ENCODE assay signal across 32 cellular contexts in genomic region chr1:184785529-184785928, GRCh38.
"Had no signal": no experiment of that assay in that cellular context is flagged by ENCODE, and none has a peak within 500 bp of the region (broad histone marks: within the 10 kb centered on the region; RNA-seq: fewer than 3 reads in every experiment).

No MANE protein-coding gene starts in this region.

- H3K4me2 ChIP-seq: smooth muscle cell had no signal

- H3K4me1 ChIP-seq: parathyroid adenoma, psoas muscle, testis, tibial artery, upper lobe of left lung, vagina had no signal

- H3K4me1 Mint-ChIP-seq: nephron progenitor cell; neural crest cell; stimulated activated memory B cell treated with anti-CD40 and anti-IgM and Interleukin-4, amounts not matched to agents 10 μg/mL and 1 μg/mL and 100 μg/mL, for 72 hours; stimulated activated naive CD8-positive, alpha-beta T cell treated with anti-CD3 and anti-CD28 coated beads, Interleukin-15, amount 100 ng/mL, for 72 hours had no signal

- H3K27me3 ChIP-seq: ovary, spleen, suprapubic skin, testis, tibial artery, upper lobe of left lung, vagina had no signal

- H2AFZ ChIP-seq: parathyroid adenoma had no signal

- DNase-seq: naive thymus-derived CD8-positive, alpha-beta T cell; nephron progenitor cell; occipital lobe; ovary; posterior cingulate gyrus; psoas muscle; right cardiac atrium; spleen; stimulated activated CD4-positive, alpha-beta T cell treated with anti-CD3 and anti-CD28 coated beads, Interleukin-12 subunit alpha, Interleukin-12 subunit beta, amount 100 ng/mL, for 4 hours; stimulated activated CD4-positive, alpha-beta T cell treated with anti-CD3 and anti-CD28 coated beads, Interleukin-1b, Interleukin-23, amount 100 ng/mL, for 48 hours; stimulated activated CD4-positive, alpha-beta T cell treated with anti-CD3 and anti-CD28 coated beads, Interleukin-4, amount 100 ng/mL, for 1 hour; stimulated activated CD4-positive, alpha-beta T cell treated with anti-CD3 and anti-CD28 coated beads, Interleukin-4, amount 100 ng/mL, for 4 hours; stimulated activated CD8-positive, alpha-beta memory T cell treated with anti-CD3 and anti-CD28 coated beads, Interleukin-4, amount 100 ng/mL, for 48 hours; stimulated activated naive CD4-positive, alpha-beta T cell; stimulated activated naive CD8-positive, alpha-beta T cell treated with anti-CD3 and anti-CD28 coated beads, Interleukin-15, amount 100 ng/mL, for 72 hours; stimulated activated naive CD8-positive, alpha-beta T cell treated with anti-CD3 and anti-CD28 coated beads, Interleukin-15, Interleukin-2, amounts not matched to agents 100 U/mL and 50 U/mL, for 24 hours; substantia nigra; testis; tibial artery; trophoblast cell; upper lobe of left lung had no signal

- H3K4me3 ChIP-seq: ovary, psoas muscle, skin epidermis, smooth muscle cell, spleen, suprapubic skin, testis, tibial artery, upper lobe of left lung, vagina had no signal

- ATAC-seq: naive thymus-derived CD8-positive, alpha-beta T cell; natural killer cell treated with Interleukin-12 subunit alpha and Interleukin-12 subunit beta and Interleukin-15 and Interleukin-18, amount 100 ng/mL, for 72 hours; psoas muscle; right cardiac atrium; sciatic nerve; stimulated activated memory B cell treated with anti-CD40 and anti-IgM and Interleukin-4, amounts not matched to agents 10 μg/mL and 1 μg/mL and 100 μg/mL, for 72 hours; stimulated activated naive CD8-positive, alpha-beta T cell treated with anti-CD3 and anti-CD28 coated beads, Interleukin-15, amount 100 ng/mL, for 72 hours; stimulated activated naive CD8-positive, alpha-beta T cell treated with anti-CD3 and anti-CD28 coated beads, Interleukin-15, Interleukin-2, amounts not matched to agents 100 U/mL and 50 U/mL, for 24 hours had no signal

- H3K79me2 ChIP-seq: parathyroid adenoma had no signal

- H3K4me3 Mint-ChIP-seq: naive thymus-derived CD8-positive, alpha-beta T cell; natural killer cell treated with Interleukin-12 subunit alpha and Interleukin-12 subunit beta and Interleukin-15 and Interleukin-18, amount 100 ng/mL, for 72 hours; nephron progenitor cell; neural crest cell; stimulated activated memory B cell treated with anti-CD40 and anti-IgM and Interleukin-4, amounts not matched to agents 10 μg/mL and 1 μg/mL and 100 μg/mL, for 72 hours; stimulated activated naive CD8-positive, alpha-beta T cell treated with anti-CD3 and anti-CD28 coated beads, Interleukin-15, amount 100 ng/mL, for 72 hours had no signal

- H3K27ac Mint-ChIP-seq: naive thymus-derived CD8-positive, alpha-beta T cell; nephron progenitor cell; progenitor cell of endocrine pancreas; stimulated activated memory B cell treated with anti-CD40 and anti-IgM and Interleukin-4, amounts not matched to agents 10 μg/mL and 1 μg/mL and 100 μg/mL, for 72 hours; stimulated activated naive CD8-positive, alpha-beta T cell treated with anti-CD3 and anti-CD28 coated beads, Interleukin-15, amount 100 ng/mL, for 72 hours had no signal

- H3K27ac ChIP-seq: ovary, parathyroid adenoma, psoas muscle, skin epidermis, suprapubic skin, testis, tibial artery, upper lobe of left lung, vagina had no signal

- H3K36me3 ChIP-seq: ovary, suprapubic skin, upper lobe of left lung, vagina had no signal

- FAIRE-seq: urothelium cell line had no signal

- H3K27me3 Mint-ChIP-seq: naive thymus-derived CD8-positive, alpha-beta T cell; natural killer cell treated with Interleukin-12 subunit alpha and Interleukin-12 subunit beta and Interleukin-15 and Interleukin-18, amount 100 ng/mL, for 72 hours; progenitor cell of endocrine pancreas; stimulated activated memory B cell treated with anti-CD40 and anti-IgM and Interleukin-4, amounts not matched to agents 10 μg/mL and 1 μg/mL and 100 μg/mL, for 72 hours; stimulated activated naive CD8-positive, alpha-beta T cell treated with anti-CD3 and anti-CD28 coated beads, Interleukin-15, amount 100 ng/mL, for 72 hours had no signal

- H3K9ac ChIP-seq: parathyroid adenoma had no signal

- H3K9me3 ChIP-seq: ovary, suprapubic skin, testis, tibial artery had no signal
